Comparison of ENCODE assay signal across 23 cellular contexts in genomic region chr10:75527542-75527941, GRCh38.
"Had no signal": no experiment of that assay in that cellular context is flagged by ENCODE, and none has a peak within 500 bp of the region (broad histone marks: within the 10 kb centered on the region; RNA-seq: fewer than 3 reads in every experiment).

No MANE protein-coding gene starts in this region.

- H3K27me3 Mint-ChIP-seq: dendritic cell treated with granulocyte-macrophage colony-stimulating factor and Interleukin-4, amounts not matched to agents 40 ng/mL and 50 ng/mL, for 4 days had no signal

- DNase-seq: colonic mucosa; cortex of kidney; effector CD8-positive, alpha-beta T cell; effector memory CD8-positive, alpha-beta T cell; foreskin keratinocyte; heart left ventricle; hypothalamus; immature natural killer cell; islet precursor cell; left cardiac atrium; left lung; left ventricle myocardium superior; lower lobe of right lung; mesenchymal stem cell; mucosa of descending colon; naive B cell had no signal

- H3K27ac ChIP-seq: colonic mucosa, esophagus muscularis mucosa, foreskin keratinocyte, gastroesophageal sphincter, heart left ventricle, hepatocyte, left lung, lower lobe of right lung had no signal

- H3K4me3 ChIP-seq: colonic mucosa, esophagus muscularis mucosa, gastroesophageal sphincter, heart left ventricle, hepatocyte, left lung, lower lobe of right lung, mucosa of descending colon had no signal

- H3K4me1 ChIP-seq: colonic mucosa, foreskin keratinocyte, gastroesophageal sphincter, lower lobe of right lung had no signal

- H3K36me3 ChIP-seq: colonic mucosa, esophagus muscularis mucosa, gastroesophageal sphincter, heart left ventricle, left lung, lower lobe of right lung had no signal

- H3K27ac Mint-ChIP-seq: effector memory CD8-positive, alpha-beta T cell; immature natural killer cell; mesothelial cell of epicardium; naive B cell had no signal

- ATAC-seq: effector memory CD8-positive, alpha-beta T cell; foreskin keratinocyte; gastroesophageal sphincter; heart left ventricle; left cardiac atrium; left lung; left ventricle myocardium superior; mucosa of descending colon had no signal

- FAIRE-seq: endothelial cell of umbilical vein, frontal cortex had no signal

- H3K9me3 Mint-ChIP-seq: dendritic cell treated with granulocyte-macrophage colony-stimulating factor and Interleukin-4, amounts not matched to agents 40 ng/mL and 50 ng/mL, for 4 days; effector memory CD8-positive, alpha-beta T cell; immature natural killer cell had no signal

- H3K4me1 Mint-ChIP-seq: immature natural killer cell, naive B cell had no signal

- H3K36me3 Mint-ChIP-seq: immature natural killer cell, mesothelial cell of epicardium, naive B cell had no signal

- H3K4me3 Mint-ChIP-seq: dendritic cell treated with granulocyte-macrophage colony-stimulating factor and Interleukin-4, amounts not matched to agents 40 ng/mL and 50 ng/mL, for 4 days; effector memory CD8-positive, alpha-beta T cell; immature natural killer cell; mesothelial cell of epicardium; naive B cell had no signal

- H3K9me3 ChIP-seq: colonic mucosa, esophagus muscularis mucosa, gastroesophageal sphincter, heart left ventricle, left lung, lower lobe of right lung, mucosa of descending colon had no signal
